In genomic region chr5:132207783-132208182, GRCh38 we compare ENCODE assay signal across 27 cellular contexts. TPM values are rescaled to one million over a fixed set of nuclear protein-coding genes. Genes with fewer than 3 reads are reported as not detected.
A peak's percentile ranks its signal among the peaks of the same experiment; 100 is the strongest.
DNase-seq lines count a peak whose midpoint lies in the region; ATAC-seq and TF ChIP-seq lines count a peak whose summit lies in the region.
"Had no signal": no experiment of that assay in that cellular context is flagged by ENCODE, and none has a peak within 500 bp of the region (broad histone marks: within the 10 kb centered on the region; RNA-seq: fewer than 3 reads in every experiment).

No MANE protein-coding gene starts in this region.

- H3K9me3 ChIP-seq in neural progenitor cell (ENCODE audit: low read depth): no peaks in the 10 kb centered on the region
- H3K9me3 ChIP-seq: ascending aorta, psoas muscle had no signal

- H3K36me3 Mint-ChIP-seq in chondrocyte (ENCODE audit: low read depth) (peaks cover 49% of the 10 kb centered on the region), neural progenitor cell (peaks cover 18% of the 10 kb centered on the region)
- H3K36me3 Mint-ChIP-seq: activated naive CD4-positive, alpha-beta T cell treated with anti-CD3 and anti-CD28 coated beads, Interleukin-2, amount 50 U/mL, for 72 hours; CD8-positive, alpha-beta memory T cell had no signal

- peak; percentile 51 for DNase-seq in NCI-H82 (lab: John Stamatoyannopoulos, UW)
- no peak for DNase-seq in NCI-H82 treated with DMSO at 0.1 percent for 48 hours (lab: John Stamatoyannopoulos, UW; ENCODE audit: unreplicated experiment)
- DNase-seq in NCI-H524 (lab: John Stamatoyannopoulos, UW): peak; percentile 34 to 72
- DNase-seq in chondrocyte (ENCODE audit: low spot score): no peak
- peak; percentile 37 for DNase-seq in neural progenitor cell (ENCODE audit: low spot score)
- DNase-seq in coronary artery (ENCODE audit: low spot score): no peak
- no peak for DNase-seq in NCI-H1105 treated with DMSO at 0.1 percent for 48 hours (lab: John Stamatoyannopoulos, UW)
- DNase-seq: 8988T; activated CD4-positive, alpha-beta T cell treated with anti-CD3 and anti-CD28 coated beads, Interleukin-2, amount 10 ng/mL, durations not matched to agents 7 days and 5 days; CD8-positive, alpha-beta memory T cell; cerebellar nuclear complex; DMS53; effector CD4-positive, alpha-beta T cell; foreskin melanocyte; GDM1; HFFc6; hippocampal formation; NCI-H1436 treated with DMSO at 0.1 percent for 48 hours; NCI-H2171; NCI-H510A treated with DMSO at 0.1 percent for 48 hours; psoas muscle had no signal

- H3K4me1 Mint-ChIP-seq in chondrocyte (ENCODE audit: low read depth): peaks cover 52% of the 10 kb centered on the region
- peaks cover 24% of the 10 kb centered on the region for H3K4me1 Mint-ChIP-seq in neural progenitor cell
- H3K4me1 Mint-ChIP-seq: activated CD4-positive, alpha-beta T cell treated with anti-CD3 and anti-CD28 coated beads, Interleukin-2, amount 10 ng/mL, durations not matched to agents 7 days and 5 days; CD8-positive, alpha-beta memory T cell had no signal

- peaks cover 5% of the 10 kb centered on the region for H3K4me1 ChIP-seq in neural progenitor cell

- H4K20me1 ChIP-seq in neural progenitor cell (ENCODE audit: low read depth): no peaks in the 10 kb centered on the region

- H3K9ac ChIP-seq in neural progenitor cell: no peak overlapping the region

- H3K9me3 Mint-ChIP-seq in chondrocyte (ENCODE audit: low read depth) (no peaks in the 10 kb centered on the region), neural progenitor cell (no peaks in the 10 kb centered on the region)
- H3K9me3 Mint-ChIP-seq: activated CD4-positive, alpha-beta T cell treated with anti-CD3 and anti-CD28 coated beads, Interleukin-2, amount 10 ng/mL, durations not matched to agents 7 days and 5 days; activated naive CD4-positive, alpha-beta T cell treated with anti-CD3 and anti-CD28 coated beads, Interleukin-2, amount 50 U/mL, for 72 hours; CD8-positive, alpha-beta memory T cell; HFFc6; type B pancreatic cell had no signal

- no peaks in the 10 kb centered on the region for H3F3A ChIP-seq in neural progenitor cell (ENCODE audit: low read depth)

- TF ChIP-seq CTCF in chondrocyte (IDR thresholded peaks at IDR 0.05): no peak
- no peak for TF ChIP-seq CTCF in neural progenitor cell (IDR thresholded peaks at IDR 0.05)
- TF ChIP-seq CTCF in coronary artery (IDR thresholded peaks at IDR 0.05): no peak

- H3K4me3 ChIP-seq in neural progenitor cell (no peak overlapping the region), coronary artery (no peak overlapping the region)
- H3K4me3 ChIP-seq: ascending aorta, K562, psoas muscle had no signal

- H3K27me3 ChIP-seq in neural progenitor cell: no peaks in the 10 kb centered on the region
- H3K27me3 ChIP-seq: ascending aorta had no signal

- H3K79me2 ChIP-seq in neural progenitor cell (ENCODE audit: low read depth): no peaks in the 10 kb centered on the region

- H3K4me3 Mint-ChIP-seq in chondrocyte (ENCODE audit: unreplicated experiment): no peak overlapping the region
- H3K4me3 Mint-ChIP-seq in neural progenitor cell: peak overlapping the region; percentile 50
- H3K4me3 Mint-ChIP-seq: activated CD4-positive, alpha-beta T cell treated with anti-CD3 and anti-CD28 coated beads, Interleukin-2, amount 10 ng/mL, durations not matched to agents 7 days and 5 days; CD8-positive, alpha-beta memory T cell; HFFc6; type B pancreatic cell had no signal

- H3K27ac Mint-ChIP-seq in chondrocyte (ENCODE audit: unreplicated experiment): peak overlapping the region; percentile 45
- H3K27ac Mint-ChIP-seq in neural progenitor cell: peak overlapping the region; percentile 86
- H3K27ac Mint-ChIP-seq: activated CD4-positive, alpha-beta T cell treated with anti-CD3 and anti-CD28 coated beads, Interleukin-2, amount 10 ng/mL, durations not matched to agents 7 days and 5 days; activated naive CD4-positive, alpha-beta T cell treated with anti-CD3 and anti-CD28 coated beads, Interleukin-2, amount 50 U/mL, for 72 hours; CD8-positive, alpha-beta memory T cell; HFFc6; type B pancreatic cell had no signal

- H3K27ac ChIP-seq in neural progenitor cell: no peak overlapping the region
- H3K27ac ChIP-seq in coronary artery: no peak overlapping the region
- H3K27ac ChIP-seq: psoas muscle, VCaP had no signal

- H3K4me2 ChIP-seq in neural progenitor cell: no peak overlapping the region

- H3K27me3 Mint-ChIP-seq in chondrocyte (ENCODE audit: low read depth) (no peaks in the 10 kb centered on the region), neural progenitor cell (ENCODE audit: insufficient read depth, low read depth) (no peaks in the 10 kb centered on the region)
- H3K27me3 Mint-ChIP-seq: activated CD4-positive, alpha-beta T cell treated with anti-CD3 and anti-CD28 coated beads, Interleukin-2, amount 10 ng/mL, durations not matched to agents 7 days and 5 days; CD8-positive, alpha-beta memory T cell; type B pancreatic cell had no signal

- no peak for ATAC-seq in GM18870 (IDR thresholded peaks at IDR 0.05; ENCODE audit: unreplicated experiment)
- ATAC-seq: activated naive CD4-positive, alpha-beta T cell treated with anti-CD3 and anti-CD28 coated beads, Interleukin-2, amount 50 U/mL, for 72 hours; K562; psoas muscle had no signal

- H3K36me3 ChIP-seq in neural progenitor cell: no peaks in the 10 kb centered on the region

- no peak overlapping the region for H2AFZ ChIP-seq in neural progenitor cell (replicated peaks)

RNA-seq across cellular contexts. Expression of gene P4HA2, which starts 19.9 kb away (rescaled TPM):
- 261 to 304 TPM (median 302 TPM) in 3 replicates for total RNA-seq in chondrocyte
- total RNA-seq in neural progenitor cell (ENCODE audit: low replicate concordance): 12.4 and 15.9 TPM in 2 replicates

RNA-seq across cellular contexts. Expression of gene PDLIM4, which starts 49.7 kb away (rescaled TPM):
- total RNA-seq in chondrocyte (55.1 to 97.8 TPM (median 59.2 TPM) in 3 replicates), neural progenitor cell (ENCODE audit: low replicate concordance) (8.3 and 10.3 TPM in 2 replicates)
- total RNA-seq: activated CD4-positive, alpha-beta T cell treated with anti-CD3 and anti-CD28 coated beads, Interleukin-2, amount 10 ng/mL, durations not matched to agents 7 days and 5 days; activated naive CD4-positive, alpha-beta T cell treated with anti-CD3 and anti-CD28 coated beads, Interleukin-2, amount 50 U/mL, for 72 hours had no signal

Comparison
In these comparisons a context has a peak if more than half of its experiments do, and no peak if none do; other contexts are left out.
1. DNase-seq: peak in NCI-H82 (single experiment), NCI-H524 (2 of 2) and neural progenitor cell (single experiment); none in NCI-H82 treated with DMSO at 0.1 percent for 48 hours (single experiment), chondrocyte (single experiment), coronary artery (single experiment) and NCI-H1105 treated with DMSO at 0.1 percent for 48 hours (single experiment).
2. RNA of gene P4HA2, which starts 19.9 kb away (total RNA-seq): 261 to 304 TPM in chondrocyte; 12.4 to 15.9 TPM in neural progenitor cell; every median in the first group is over 10 times any median in the second.